Comparison of ENCODE assay signal across 31 cellular contexts in the genomic region with DNA sequence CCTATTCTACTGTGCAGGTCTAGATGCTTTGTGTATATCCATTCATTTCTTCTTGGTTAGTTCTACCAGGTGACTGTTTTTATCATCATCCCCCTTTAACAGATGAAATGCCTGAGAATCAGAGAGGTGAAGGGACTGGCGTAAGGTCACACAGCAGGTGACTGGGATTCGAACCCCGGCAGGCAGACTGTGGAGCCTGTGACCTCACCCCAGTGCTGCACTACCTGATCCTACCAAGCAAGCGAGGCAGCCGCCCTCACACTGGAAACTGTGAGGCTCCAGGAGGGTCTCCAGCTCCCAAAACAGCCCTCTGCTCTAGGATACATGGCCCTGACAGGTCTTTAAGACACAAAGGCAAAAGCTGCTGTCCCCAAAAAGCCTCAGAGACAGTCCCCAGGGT.
"Had no signal": no experiment of that assay in that cellular context is flagged by ENCODE, and none has a peak within 500 bp of the region (broad histone marks: within the 10 kb centered on the region; RNA-seq: fewer than 3 reads in every experiment).

No MANE protein-coding gene starts in this region.

- DNase-seq: Karpas-422, Kasumi-1, MG63, MM.1S, MV-4-11, NCI-H1048, NCI-H1092, NCI-H1092 treated with DMSO at 0.1 percent for 48 hours, NCI-H1105, NCI-H1105 treated with DMSO at 0.1 percent for 48 hours, NCI-H1417, NCI-H1417 treated with DMSO at 0.1 percent for 48 hours, NCI-H1436, NCI-H1436 treated with DMSO at 0.1 percent for 48 hours, NCI-H146, NCI-H187, NCI-H187 treated with DMSO at 0.1 percent for 48 hours, NCI-H1930, NCI-H2029, NCI-H2029 treated with DMSO at 0.1 percent for 48 hours, NCI-H2081, NCI-H2081 treated with DMSO at 0.1 percent for 48 hours, NCI-H2107, NCI-H2171, NCI-H2227 treated with DMSO at 0.1 percent for 48 hours, NCI-H226, NCI-H345, NCI-H446, NCI-H446 treated with DMSO at 0.1 percent for 48 hours, NCI-H510A, NCI-H510A treated with DMSO at 0.1 percent for 48 hours had no signal

- H3K4me3 ChIP-seq: MG63 had no signal

- H3K36me3 ChIP-seq: MG63 had no signal

- H3K27me3 ChIP-seq: MG63 had no signal

- H3K9me3 ChIP-seq: MG63 had no signal
